ENCODE assay signal across 17 cellular contexts in the genomic region with DNA sequence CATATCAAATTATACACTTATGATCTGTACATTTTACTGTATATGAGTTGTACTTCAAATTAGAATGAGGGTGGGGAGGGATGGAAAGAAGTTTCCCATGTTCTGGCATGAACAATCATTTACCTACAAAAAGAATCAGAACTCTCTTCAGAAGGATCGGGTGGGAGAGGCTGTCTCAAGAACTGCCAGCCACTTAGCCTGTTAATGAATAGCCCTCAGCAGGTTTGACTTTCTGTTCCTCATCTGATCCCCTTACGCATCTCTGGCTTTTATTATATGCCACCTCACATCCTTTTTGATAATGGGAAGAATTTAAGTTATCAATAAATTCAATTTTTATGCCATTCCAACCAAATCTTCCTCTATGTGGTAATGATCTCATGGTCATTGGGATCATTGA.
A peak's percentile ranks its signal among the peaks of the same experiment; 100 is the strongest.
DNase-seq lines count a peak whose midpoint lies in the region; ATAC-seq and TF ChIP-seq lines count a peak whose summit lies in the region.
"Had no signal": no experiment of that assay in that cellular context is flagged by ENCODE, and none has a peak within 500 bp of the region (broad histone marks: within the 10 kb centered on the region; RNA-seq: fewer than 3 reads in every experiment).

No MANE protein-coding gene starts in this region.

- POLR2A ChIA-PET in naive thymus-derived CD8-positive, alpha-beta T cell (lab: Charles Lee) = no interaction called here
- POLR2A ChIA-PET in naive thymus-derived CD4-positive, alpha-beta T cell (lab: Charles Lee) = no interaction called here

- peak overlapping the region; percentile 67 to 72 for H3K27ac ChIP-seq in thoracic aorta
- H3K27ac ChIP-seq in naive thymus-derived CD4-positive, alpha-beta T cell (ENCODE audit: low read depth, low read length) = no peak overlapping the region
- H3K27ac ChIP-seq: PC-9 had no signal

- H3K27me3 Mint-ChIP-seq in naive thymus-derived CD8-positive, alpha-beta T cell = no peaks in the 10 kb centered on the region
- H3K27me3 Mint-ChIP-seq in naive thymus-derived CD4-positive, alpha-beta T cell = no peaks in the 10 kb centered on the region
- H3K27me3 Mint-ChIP-seq: activated CD8-positive, alpha-beta memory T cell treated with anti-CD3 and anti-CD28 coated beads, Interleukin-2, amount 10 ng/mL, durations not matched to agents 7 days and 5 days; effector memory CD8-positive, alpha-beta T cell had no signal

- peaks cover 49 to 75% of the 10 kb centered on the region in 2 donors for H3K4me1 ChIP-seq in thoracic aorta (ENCODE audit: control insufficient read depth in 1 of 2, low read depth in 2 of 2)
- H3K4me1 ChIP-seq in naive thymus-derived CD4-positive, alpha-beta T cell (ENCODE audit: control insufficient read depth in 2 of 2, insufficient read depth in 2 of 2, low read length in 2 of 2) = peaks cover 0 to 23% of the 10 kb centered on the region in 2 donors
- H3K4me1 ChIP-seq: HAP-1 had no signal

- ATAC-seq in GM18907 (IDR thresholded peaks at IDR 0.05; ENCODE audit: unreplicated experiment) (peak; percentile 72), HG03571 (IDR thresholded peaks at IDR 0.05; ENCODE audit: unreplicated experiment) (peak; percentile 74), thoracic aorta (ENCODE audit: insufficient number of reproducible peaks, low FRiP score, low read depth) (no peak)
- no peak for ATAC-seq in naive thymus-derived CD8-positive, alpha-beta T cell
- ATAC-seq in naive thymus-derived CD4-positive, alpha-beta T cell = no peak
- ATAC-seq: activated CD8-positive, alpha-beta memory T cell treated with anti-CD3 and anti-CD28 coated beads, Interleukin-2, amount 10 ng/mL, durations not matched to agents 7 days and 5 days; effector memory CD8-positive, alpha-beta T cell had no signal

- DNase-seq in kidney tubule cell (ENCODE audit: low spot score) (peak; percentile 31), thoracic aorta (ENCODE audit: low spot score) (no peak), MG63 (no peak)
- no peak for DNase-seq in naive thymus-derived CD8-positive, alpha-beta T cell
- DNase-seq in naive thymus-derived CD4-positive, alpha-beta T cell = no peak
- DNase-seq: activated CD4-positive, alpha-beta T cell treated with anti-CD3 and anti-CD28 coated beads for 1 hour; activated CD8-positive, alpha-beta memory T cell treated with anti-CD3 and anti-CD28 coated beads, Interleukin-2, amount 10 ng/mL, durations not matched to agents 7 days and 5 days; activated effector memory CD4-positive, alpha-beta T cell treated with Interleukin-2 at 50 U/mL for 16 hours; effector memory CD8-positive, alpha-beta T cell; GDM1; MM.1S; NCI-H187 treated with DMSO at 0.1 percent for 48 hours; PC-9; stimulated activated CD4-positive, alpha-beta T cell treated with anti-CD3 and anti-CD28 coated beads, Interleukin-4, amount 100 ng/mL, for 1 hour had no signal

- no peak overlapping the region for H3K4me3 ChIP-seq in thoracic aorta
- H3K4me3 ChIP-seq in MG63 = no peak overlapping the region
- H3K4me3 ChIP-seq in naive thymus-derived CD4-positive, alpha-beta T cell (ENCODE audit: low read length) = no peak overlapping the region
- H3K4me3 ChIP-seq: HAP-1, PC-9 had no signal

- H3K27ac Mint-ChIP-seq in naive thymus-derived CD8-positive, alpha-beta T cell = no peak overlapping the region
- no peak overlapping the region for H3K27ac Mint-ChIP-seq in naive thymus-derived CD4-positive, alpha-beta T cell
- H3K27ac Mint-ChIP-seq: activated CD8-positive, alpha-beta memory T cell treated with anti-CD3 and anti-CD28 coated beads, Interleukin-2, amount 10 ng/mL, durations not matched to agents 7 days and 5 days; effector memory CD8-positive, alpha-beta T cell had no signal

- H3K36me3 ChIP-seq in thoracic aorta = no peaks in the 10 kb centered on the region
- H3K36me3 ChIP-seq in MG63 = no peaks in the 10 kb centered on the region; the same call in 1 of the 2 replicates
- no peaks in the 10 kb centered on the region for H3K36me3 ChIP-seq in naive thymus-derived CD4-positive, alpha-beta T cell (ENCODE audit: control insufficient read depth in 2 of 3, insufficient read depth in 3 of 3, low read length in 3 of 3)
- H3K36me3 ChIP-seq: HAP-1 had no signal

- H3K9me3 Mint-ChIP-seq in naive thymus-derived CD8-positive, alpha-beta T cell = peaks cover 0 to 2% (median 0%) of the 10 kb centered on the region in 9 donors
- H3K9me3 Mint-ChIP-seq in naive thymus-derived CD4-positive, alpha-beta T cell = peaks cover 0 to 6% (median 0%) of the 10 kb centered on the region in 11 donors
- H3K9me3 Mint-ChIP-seq: effector memory CD8-positive, alpha-beta T cell had no signal

- H3K9me3 ChIP-seq in thoracic aorta = no peaks in the 10 kb centered on the region
- H3K9me3 ChIP-seq in MG63 = no peaks in the 10 kb centered on the region
- no peaks in the 10 kb centered on the region for H3K9me3 ChIP-seq in naive thymus-derived CD4-positive, alpha-beta T cell (ENCODE audit: control insufficient read depth in 2 of 3, low read length in 3 of 3)
- H3K9me3 ChIP-seq: HAP-1 had no signal

- H3K27me3 ChIP-seq in thoracic aorta (replicated peaks; ENCODE audit: insufficient read depth) (no peaks in the 10 kb centered on the region), MG63 (no peaks in the 10 kb centered on the region)
- no peaks in the 10 kb centered on the region for H3K27me3 ChIP-seq in naive thymus-derived CD4-positive, alpha-beta T cell (ENCODE audit: control insufficient read depth in 2 of 2, insufficient read depth in 2 of 2, low read length in 2 of 2)

- CTCF ChIA-PET in naive thymus-derived CD4-positive, alpha-beta T cell (lab: Charles Lee) = no interaction called here

- TF ChIP-seq CTCF in thoracic aorta (IDR thresholded peaks at IDR 0.05) = no peak

- no peak overlapping the region for H3K4me3 Mint-ChIP-seq in naive thymus-derived CD8-positive, alpha-beta T cell
- no peak overlapping the region for H3K4me3 Mint-ChIP-seq in naive thymus-derived CD4-positive, alpha-beta T cell
- H3K4me3 Mint-ChIP-seq: activated CD8-positive, alpha-beta memory T cell treated with anti-CD3 and anti-CD28 coated beads, Interleukin-2, amount 10 ng/mL, durations not matched to agents 7 days and 5 days; effector memory CD8-positive, alpha-beta T cell had no signal

- H3K4me1 Mint-ChIP-seq in naive thymus-derived CD8-positive, alpha-beta T cell = peaks cover 19 to 43% (median 34%) of the 10 kb centered on the region in 4 donors
- H3K4me1 Mint-ChIP-seq in naive thymus-derived CD4-positive, alpha-beta T cell = peaks cover 6 to 50% (median 36%) of the 10 kb centered on the region in 7 donors

- H3K36me3 Mint-ChIP-seq in naive thymus-derived CD8-positive, alpha-beta T cell = no peaks in the 10 kb centered on the region
- H3K36me3 Mint-ChIP-seq in naive thymus-derived CD4-positive, alpha-beta T cell = no peaks in the 10 kb centered on the region

- intact Hi-C loops in naive thymus-derived CD4-positive, alpha-beta T cell (cut with micrococcal nuclease) = loop anchor here in 1 of 2 donors (5.0 kb wide), 5 partner anchors 44 to 169 kb away; partner anchors contain the start of gene TGFBR2

Comparison
In these comparisons a context has a peak if more than half of its experiments do, and no peak if none do; other contexts are left out.
1. ATAC-seq: peak in GM18907 (single experiment) and HG03571 (single experiment); none in thoracic aorta (single experiment), naive thymus-derived CD8-positive, alpha-beta T cell (0 of 2) and naive thymus-derived CD4-positive, alpha-beta T cell (single experiment).